ENCODE assay signal across 21 cellular contexts in genomic region chr21:35505067-35505466, GRCh38.
DNase-seq lines count a peak whose midpoint lies in the region; ATAC-seq and TF ChIP-seq lines count a peak whose summit lies in the region.
"Had no signal": no experiment of that assay in that cellular context is flagged by ENCODE, and none has a peak within 500 bp of the region (broad histone marks: within the 10 kb centered on the region; RNA-seq: fewer than 3 reads in every experiment).

No MANE protein-coding gene starts in this region.

- no peaks in the 10 kb centered on the region for H3K27me3 Mint-ChIP-seq in activated naive CD4-positive, alpha-beta T cell treated with anti-CD3 and anti-CD28 coated beads, Interleukin-2, amount 10 ng/mL, durations not matched to agents 7 days and 5 days
- no peaks in the 10 kb centered on the region for H3K27me3 Mint-ChIP-seq in activated naive CD4-positive, alpha-beta T cell treated with anti-CD3 and anti-CD28 coated beads for 36 hours (ENCODE audit: low read depth)
- H3K27me3 Mint-ChIP-seq in CD4-positive, alpha-beta T cell, result no peaks in the 10 kb centered on the region
- peaks cover 0 to 5% of the 10 kb centered on the region in 2 donors for H3K27me3 Mint-ChIP-seq in T-cell
- H3K27me3 Mint-ChIP-seq in naive thymus-derived CD4-positive, alpha-beta T cell, result peaks cover 0 to 3% (median 0%) of the 10 kb centered on the region in 5 donors
- H3K27me3 Mint-ChIP-seq in glutamatergic neuron (ENCODE audit: unreplicated experiment), result no peaks in the 10 kb centered on the region

- DNase-seq in activated naive CD4-positive, alpha-beta T cell treated with anti-CD3 and anti-CD28 coated beads, Interleukin-2, amount 10 ng/mL, durations not matched to agents 7 days and 5 days, result no peak
- no peak for DNase-seq in activated naive CD4-positive, alpha-beta T cell treated with anti-CD3 and anti-CD28 coated beads for 36 hours
- no peak for DNase-seq in CD4-positive, alpha-beta T cell
- no peak for DNase-seq in T-cell
- no peak for DNase-seq in naive thymus-derived CD4-positive, alpha-beta T cell
- DNase-seq in glutamatergic neuron, result no peak
- DNase-seq in WERI-Rb-1, result no peak
- DNase-seq in NCI-H510A (lab: John Stamatoyannopoulos, UW), result no peak
- DNase-seq: 8988T; CD8-positive, alpha-beta memory T cell; DMS 273 treated with DMSO at 0.1 percent for 48 hours; DMS79; GF-D8; H7; KBM-7; NCI-H2029; NCI-H446 treated with DMSO at 0.1 percent for 48 hours; NCI-H526 treated with DMSO at 0.1 percent for 48 hours; SHP77 treated with DMSO at 0.1 percent for 48 hours had no signal

- H3K4me1 ChIP-seq in naive thymus-derived CD4-positive, alpha-beta T cell (ENCODE audit: control insufficient read depth in 2 of 2, insufficient read depth in 2 of 2, low read length in 2 of 2), result peaks cover 0 to 44% of the 10 kb centered on the region in 2 donors

- POLR2A ChIA-PET in CD4-positive, alpha-beta T cell (lab: Charles Lee), result interaction anchor here (0.6 to 3.1 kb wide), 4 partner anchors 20 to 67 kb away, joined by 3 to 25 read pairs (median 5); no protein-coding TSS in a partner anchor
- POLR2A ChIA-PET in T-cell (lab: Charles Lee), result interaction anchor here in 1 of 2 donors (0.5 kb wide), 1 partner anchor 64 kb away, joined by 11 read pairs; no protein-coding TSS in a partner anchor
- POLR2A ChIA-PET in naive thymus-derived CD4-positive, alpha-beta T cell (lab: Charles Lee), result interaction anchor here (0.7 to 2.2 kb wide), 6 partner anchors 17 to 29 kb away, joined by 3 to 14 read pairs (median 4); no protein-coding TSS in a partner anchor

- ATAC-seq in CD4-positive, alpha-beta T cell (ENCODE audit: poor library complexity), result no peak
- no peak for ATAC-seq in T-cell (replicated peaks in 1 of 4)
- no peak for ATAC-seq in naive thymus-derived CD4-positive, alpha-beta T cell
- ATAC-seq: Panc1 had no signal

- intact Hi-C loops in activated naive CD4-positive, alpha-beta T cell treated with anti-CD3 and anti-CD28 coated beads for 36 hours (cut with micrococcal nuclease), result loop anchor here (10.0 kb wide), 1 partner anchor 800 kb away; no protein-coding TSS in a partner anchor
- intact Hi-C loops in CD4-positive, alpha-beta T cell (cut with DNase I, micrococcal nuclease), result loop anchor here in 1 of 2 experiments (10.0 kb wide), 1 partner anchor 80 kb away; no protein-coding TSS in a partner anchor
- intact Hi-C loops in naive thymus-derived CD4-positive, alpha-beta T cell (cut with micrococcal nuclease), result no loop called here

- no peak overlapping the region for H3K27ac ChIP-seq in CD4-positive, alpha-beta T cell (ENCODE audit: low read depth, low read length)
- H3K27ac ChIP-seq in naive thymus-derived CD4-positive, alpha-beta T cell (ENCODE audit: low read depth, low read length), result peak overlapping the region; percentile 65
- no peak overlapping the region for H3K27ac ChIP-seq in WERI-Rb-1
- H3K27ac ChIP-seq: SK-N-MC had no signal

- H3K9me3 ChIP-seq in CD4-positive, alpha-beta T cell (ENCODE audit: control insufficient read depth, low read length), result no peaks in the 10 kb centered on the region
- H3K9me3 ChIP-seq in naive thymus-derived CD4-positive, alpha-beta T cell (ENCODE audit: control insufficient read depth in 2 of 3, low read length in 3 of 3), result no peaks in the 10 kb centered on the region
- H3K9me3 ChIP-seq in WERI-Rb-1 (ENCODE audit: severe bottlenecking), result no peaks in the 10 kb centered on the region

- no peak for TF ChIP-seq CTCF in CD4-positive, alpha-beta T cell (IDR thresholded peaks at IDR 0.05)
- no peak for TF ChIP-seq CTCF in glutamatergic neuron (IDR thresholded peaks at IDR 0.05; ENCODE audit: partially characterized antibody, unreplicated experiment)
- no peak for TF ChIP-seq CTCF in WERI-Rb-1 (IDR thresholded peaks at IDR 0.05; ENCODE audit: low read depth, low read length)

- peaks cover 63% of the 10 kb centered on the region for H3K4me1 Mint-ChIP-seq in activated naive CD4-positive, alpha-beta T cell treated with anti-CD3 and anti-CD28 coated beads, Interleukin-2, amount 10 ng/mL, durations not matched to agents 7 days and 5 days
- peaks cover 46% of the 10 kb centered on the region for H3K4me1 Mint-ChIP-seq in activated naive CD4-positive, alpha-beta T cell treated with anti-CD3 and anti-CD28 coated beads for 36 hours (ENCODE audit: low read depth)
- peaks cover 67% of the 10 kb centered on the region for H3K4me1 Mint-ChIP-seq in CD4-positive, alpha-beta T cell (ENCODE audit: low read depth)
- H3K4me1 Mint-ChIP-seq in T-cell, result peaks cover 51 to 79% (median 52%) of the 10 kb centered on the region in 3 donors
- H3K4me1 Mint-ChIP-seq in naive thymus-derived CD4-positive, alpha-beta T cell, result peaks cover 38 to 89% (median 73%) of the 10 kb centered on the region in 7 donors
- peaks cover 9% of the 10 kb centered on the region for H3K4me1 Mint-ChIP-seq in glutamatergic neuron (ENCODE audit: low read depth, unreplicated experiment)

- H3K27ac Mint-ChIP-seq in activated naive CD4-positive, alpha-beta T cell treated with anti-CD3 and anti-CD28 coated beads, Interleukin-2, amount 10 ng/mL, durations not matched to agents 7 days and 5 days, result peak overlapping the region; percentile 35
- H3K27ac Mint-ChIP-seq in activated naive CD4-positive, alpha-beta T cell treated with anti-CD3 and anti-CD28 coated beads for 36 hours, result no peak overlapping the region
- peak overlapping the region; percentile 81 for H3K27ac Mint-ChIP-seq in CD4-positive, alpha-beta T cell
- H3K27ac Mint-ChIP-seq in T-cell (peak overlapping the region; percentile 88 to 94), glutamatergic neuron (ENCODE audit: unreplicated experiment) (no peak overlapping the region)
- peak overlapping the region in 8 of 9 donors; percentile 89 to 99 (median 95) for H3K27ac Mint-ChIP-seq in naive thymus-derived CD4-positive, alpha-beta T cell
- H3K27ac Mint-ChIP-seq: CD8-positive, alpha-beta memory T cell had no signal

- H3K9me3 Mint-ChIP-seq in activated naive CD4-positive, alpha-beta T cell treated with anti-CD3 and anti-CD28 coated beads, Interleukin-2, amount 10 ng/mL, durations not matched to agents 7 days and 5 days, result peaks cover 2% of the 10 kb centered on the region
- no peaks in the 10 kb centered on the region for H3K9me3 Mint-ChIP-seq in activated naive CD4-positive, alpha-beta T cell treated with anti-CD3 and anti-CD28 coated beads for 36 hours
- H3K9me3 Mint-ChIP-seq in CD4-positive, alpha-beta T cell, result no peaks in the 10 kb centered on the region
- H3K9me3 Mint-ChIP-seq in T-cell (no peaks in the 10 kb centered on the region), glutamatergic neuron (ENCODE audit: unreplicated experiment) (no peaks in the 10 kb centered on the region)
- H3K9me3 Mint-ChIP-seq in naive thymus-derived CD4-positive, alpha-beta T cell, result peaks cover 0 to 12% (median 0%) of the 10 kb centered on the region in 11 donors

- CTCF ChIA-PET in activated naive CD4-positive, alpha-beta T cell treated with anti-CD3 and anti-CD28 coated beads, Interleukin-2, amount 10 ng/mL, durations not matched to agents 7 days and 5 days (lab: Charles Lee), result interaction anchor here (1.0 kb wide), 1 partner anchor 25 kb away, joined by 3 read pairs; no protein-coding TSS in a partner anchor
- CTCF ChIA-PET in activated naive CD4-positive, alpha-beta T cell treated with anti-CD3 and anti-CD28 coated beads for 36 hours (lab: Charles Lee), result no interaction called here
- CTCF ChIA-PET in CD4-positive, alpha-beta T cell (lab: Charles Lee), result interaction anchor here (0.6 kb wide), 1 partner anchor 16 kb away, joined by 5 read pairs; no protein-coding TSS in a partner anchor
- CTCF ChIA-PET in T-cell (lab: Charles Lee), result interaction anchor here in 1 of 2 donors (0.7 kb wide), 1 partner anchor 334 kb away, joined by 3 read pairs; no protein-coding TSS in a partner anchor
- CTCF ChIA-PET in naive thymus-derived CD4-positive, alpha-beta T cell (lab: Charles Lee), result no interaction called here

- no peak overlapping the region for H3K4me3 Mint-ChIP-seq in activated naive CD4-positive, alpha-beta T cell treated with anti-CD3 and anti-CD28 coated beads, Interleukin-2, amount 10 ng/mL, durations not matched to agents 7 days and 5 days
- no peak overlapping the region for H3K4me3 Mint-ChIP-seq in activated naive CD4-positive, alpha-beta T cell treated with anti-CD3 and anti-CD28 coated beads for 36 hours
- no peak overlapping the region for H3K4me3 Mint-ChIP-seq in CD4-positive, alpha-beta T cell
- H3K4me3 Mint-ChIP-seq in T-cell (peak overlapping the region in 1 of 3 donors; percentile 0), glutamatergic neuron (ENCODE audit: unreplicated experiment) (no peak overlapping the region)
- peak overlapping the region in 3 of 10 donors; percentile 12 to 40 (median 21) for H3K4me3 Mint-ChIP-seq in naive thymus-derived CD4-positive, alpha-beta T cell
- H3K4me3 Mint-ChIP-seq: CD8-positive, alpha-beta memory T cell had no signal

- no peaks in the 10 kb centered on the region for H3K27me3 ChIP-seq in CD4-positive, alpha-beta T cell (ENCODE audit: control insufficient read depth, insufficient read depth, low read length)
- H3K27me3 ChIP-seq in naive thymus-derived CD4-positive, alpha-beta T cell (ENCODE audit: control insufficient read depth in 2 of 2, insufficient read depth in 2 of 2, low read length in 2 of 2), result peaks cover 0 to 3% of the 10 kb centered on the region in 2 donors
- H3K27me3 ChIP-seq in WERI-Rb-1 (ENCODE audit: insufficient read depth, low read depth, severe bottlenecking), result peaks cover 93% of the 10 kb centered on the region

- H3K36me3 ChIP-seq in naive thymus-derived CD4-positive, alpha-beta T cell (ENCODE audit: control insufficient read depth in 2 of 3, insufficient read depth in 3 of 3, low read length in 3 of 3), result no peaks in the 10 kb centered on the region
- no peaks in the 10 kb centered on the region for H3K36me3 ChIP-seq in WERI-Rb-1

- H3K4me3 ChIP-seq in naive thymus-derived CD4-positive, alpha-beta T cell (ENCODE audit: low read length), result no peak overlapping the region
- H3K4me3 ChIP-seq in WERI-Rb-1 (ENCODE audit: low read depth, low read length), result no peak overlapping the region
- H3K4me3 ChIP-seq: SK-N-MC had no signal

- H3K36me3 Mint-ChIP-seq in activated naive CD4-positive, alpha-beta T cell treated with anti-CD3 and anti-CD28 coated beads, Interleukin-2, amount 10 ng/mL, durations not matched to agents 7 days and 5 days, result peaks cover 5% of the 10 kb centered on the region
- no peaks in the 10 kb centered on the region for H3K36me3 Mint-ChIP-seq in activated naive CD4-positive, alpha-beta T cell treated with anti-CD3 and anti-CD28 coated beads for 36 hours (ENCODE audit: low read depth)
- H3K36me3 Mint-ChIP-seq in CD4-positive, alpha-beta T cell (ENCODE audit: low read depth), result no peaks in the 10 kb centered on the region
- H3K36me3 Mint-ChIP-seq in T-cell (no peaks in the 10 kb centered on the region), glutamatergic neuron (ENCODE audit: unreplicated experiment) (peaks cover 13% of the 10 kb centered on the region)
- H3K36me3 Mint-ChIP-seq in naive thymus-derived CD4-positive, alpha-beta T cell, result peaks cover 0 to 5% (median 0%) of the 10 kb centered on the region in 5 donors

Comparison
In these comparisons a context has a peak if more than half of its experiments do, and no peak if none do; other contexts are left out.
1. H3K27ac Mint-ChIP-seq: peak in activated naive CD4-positive, alpha-beta T cell treated with anti-CD3 and anti-CD28 coated beads, Interleukin-2, amount 10 ng/mL, durations not matched to agents 7 days and 5 days (single experiment), CD4-positive, alpha-beta T cell (single experiment), T-cell (2 of 2) and naive thymus-derived CD4-positive, alpha-beta T cell (8 of 9); none in activated naive CD4-positive, alpha-beta T cell treated with anti-CD3 and anti-CD28 coated beads for 36 hours (single experiment) and glutamatergic neuron (single experiment).
2. CTCF ChIA-PET loops: an anchor here in activated naive CD4-positive, alpha-beta T cell treated with anti-CD3 and anti-CD28 coated beads, Interleukin-2, amount 10 ng/mL, durations not matched to agents 7 days and 5 days (1.0 kb wide) and CD4-positive, alpha-beta T cell (0.6 kb wide); none called in activated naive CD4-positive, alpha-beta T cell treated with anti-CD3 and anti-CD28 coated beads for 36 hours and naive thymus-derived CD4-positive, alpha-beta T cell.